8 cellular contexts compared by ENCODE assay signal in the genomic region with DNA sequence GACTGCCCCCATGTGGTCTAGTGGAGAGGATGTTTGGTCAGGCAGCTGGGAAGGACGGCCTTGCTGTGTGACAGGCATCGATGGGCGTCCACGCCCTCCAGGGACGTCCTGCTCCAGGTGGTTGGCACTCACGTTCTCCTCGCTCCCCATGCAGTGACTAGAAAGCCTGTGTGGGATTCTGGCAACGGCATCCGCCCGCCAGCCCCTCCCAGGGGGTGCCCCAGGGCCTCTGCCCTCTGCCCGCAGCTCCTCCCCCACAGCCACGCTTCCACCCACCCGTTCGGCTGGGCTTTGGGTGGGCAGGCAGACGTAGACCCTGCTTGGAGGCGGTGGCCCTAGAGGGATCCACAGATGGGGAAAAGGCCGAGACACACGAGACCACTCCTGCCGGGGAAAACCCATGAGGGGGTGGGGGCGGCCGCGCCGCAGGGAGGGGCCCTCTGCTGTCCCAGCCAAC. TPM values are rescaled to one million over a fixed set of nuclear protein-coding genes. Genes with fewer than 3 reads are reported as not detected.
DNase-seq lines count a peak whose midpoint lies in the region; ATAC-seq and TF ChIP-seq lines count a peak whose summit lies in the region.

No MANE protein-coding gene starts in this region.

- H3K4me1 ChIP-seq in rectal smooth muscle tissue (ENCODE audit: control insufficient read depth, insufficient read depth, low read length), result no peaks in the 10 kb centered on the region

- H3K36me3 ChIP-seq in rectal smooth muscle tissue (ENCODE audit: control insufficient read depth, insufficient read depth, low read length), result peaks cover 7% of the 10 kb centered on the region

- peak; percentile 57 for ATAC-seq in CD4-positive, alpha-beta T cell (ENCODE audit: poor library complexity)
- ATAC-seq in GM19372 (IDR thresholded peaks at IDR 0.05; ENCODE audit: low read depth, unreplicated experiment), result peak; percentile 31

- peak in 7 of 10 experiments; percentile 23 to 60 (median 31) for DNase-seq in CD4-positive, alpha-beta T cell
- DNase-seq in HL-60 (ENCODE audit: low read depth in 1 of 2, low spot score in 1 of 2) (peak in 1 of 2 experiments; percentile 28), fibroblast of mammary gland (ENCODE audit: low read depth) (peak; percentile 36), NCI-H1417 (lab: John Stamatoyannopoulos, UW) (no peak), HCEC 1CT (no peak)
- peak; percentile 42 to 55 for DNase-seq in activated CD8-positive, alpha-beta memory T cell treated with anti-CD3 and anti-CD28 coated beads for 4 hours (ENCODE audit: low read depth in 2 of 2)

- H3K9ac ChIP-seq in rectal smooth muscle tissue (ENCODE audit: low read length), result no peak overlapping the region

- H3K27ac ChIP-seq in CD4-positive, alpha-beta T cell (ENCODE audit: low read depth, low read length), result peak overlapping the region; percentile 27
- no peak overlapping the region for H3K27ac ChIP-seq in HL-60 (replicated peaks)
- H3K27ac ChIP-seq in rectal smooth muscle tissue (ENCODE audit: low read depth, low read length), result no peak overlapping the region

- peak overlapping the region; percentile 58 for H3K27ac Mint-ChIP-seq in CD4-positive, alpha-beta T cell

- TF ChIP-seq CTCF in CD4-positive, alpha-beta T cell (IDR thresholded peaks at IDR 0.05), result no peak
- no peak for TF ChIP-seq CTCF in HL-60 (IDR thresholded peaks at IDR 0.05; ENCODE audit: insufficient read depth, low read length)
- peak; percentile 27 for TF ChIP-seq CTCF in fibroblast of mammary gland (conservative IDR thresholded peaks at IDR 0.05; ENCODE audit: control insufficient read depth, insufficient read depth, low read depth, low read length)

- peaks cover 17% of the 10 kb centered on the region for H3K27me3 Mint-ChIP-seq in CD4-positive, alpha-beta T cell

- H3K4me3 Mint-ChIP-seq in CD4-positive, alpha-beta T cell, result peak overlapping the region; percentile 80

- peaks cover 28% of the 10 kb centered on the region for H3K4me1 Mint-ChIP-seq in CD4-positive, alpha-beta T cell (ENCODE audit: low read depth)

- peaks cover 31% of the 10 kb centered on the region for H3K36me3 Mint-ChIP-seq in CD4-positive, alpha-beta T cell (ENCODE audit: low read depth)

- H3K27me3 ChIP-seq in CD4-positive, alpha-beta T cell (ENCODE audit: control insufficient read depth, insufficient read depth, low read length), result peaks cover 7% of the 10 kb centered on the region
- H3K27me3 ChIP-seq in HL-60 (ENCODE audit: insufficient read depth, poor library complexity, severe bottlenecking) (no peaks in the 10 kb centered on the region), rectal smooth muscle tissue (ENCODE audit: control insufficient read depth, insufficient read depth, low read length) (peaks cover 21% of the 10 kb centered on the region)

- POLR2A ChIA-PET in CD4-positive, alpha-beta T cell (lab: Charles Lee), result interaction anchor here (0.6 to 3.4 kb wide), 6 partner anchors 8 to 67 kb away, joined by 3 to 15 read pairs (median 5); partner anchors contain the start of genes MVD and ZC3H18

- CTCF ChIA-PET in CD4-positive, alpha-beta T cell (lab: Charles Lee), result interaction anchor here (1.4 kb wide), 1 partner anchor 14 kb away, joined by 8 read pairs; no protein-coding TSS in a partner anchor

- no peaks in the 10 kb centered on the region for H3K9me3 Mint-ChIP-seq in CD4-positive, alpha-beta T cell

- intact Hi-C loops in CD4-positive, alpha-beta T cell (cut with DNase I, micrococcal nuclease), result loop anchor here in 1 of 2 experiments (2.0 to 10.0 kb wide), 3 partner anchors 13 to 69 kb away; no protein-coding TSS in a partner anchor

- peak overlapping the region; percentile 30 for H3K4me3 ChIP-seq in HL-60 (replicated peaks; ENCODE audit: insufficient read depth, low read length)
- no peak overlapping the region for H3K4me3 ChIP-seq in fibroblast of mammary gland (ENCODE audit: control insufficient read depth, low read depth, low read length)
- peak overlapping the region; percentile 21 for H3K4me3 ChIP-seq in rectal smooth muscle tissue (ENCODE audit: low read length)

- H3K9me3 ChIP-seq in CD4-positive, alpha-beta T cell (ENCODE audit: control insufficient read depth, low read length), result no peaks in the 10 kb centered on the region

RNA-seq across cellular contexts. Expression of gene IL17C, which starts 4.7 kb away (rescaled TPM):
- total RNA-seq in CD4-positive, alpha-beta T cell, result under 1 TPM in 1 of 2 experiments, not detected in 1; 0.77 TPM

RNA-seq across cellular contexts. Expression of gene CYBA, which starts 17.1 kb away (rescaled TPM):
- 100 to 1,000 TPM; 292 to 294 TPM for total RNA-seq in CD4-positive, alpha-beta T cell

RNA-seq across cellular contexts. Expression of gene MVD, which starts 29.2 kb away (rescaled TPM):
- total RNA-seq in CD4-positive, alpha-beta T cell, result 10 to 100 TPM; 74.2 to 76.9 TPM

RNA-seq across cellular contexts. Expression of gene SNAI3, which starts 52.6 kb away (rescaled TPM):
- total RNA-seq in CD4-positive, alpha-beta T cell, result 1 to 10 TPM; 3.0 to 3.5 TPM

Comparison
In these comparisons a context has a peak if more than half of its experiments do, and no peak if none do; other contexts are left out.
1. DNase-seq: peak in CD4-positive, alpha-beta T cell (7 of 10), activated CD8-positive, alpha-beta memory T cell treated with anti-CD3 and anti-CD28 coated beads for 4 hours (2 of 2) and fibroblast of mammary gland (single experiment); none in NCI-H1417 (0 of 3) and HCEC 1CT (single experiment).